In the genomic region with DNA sequence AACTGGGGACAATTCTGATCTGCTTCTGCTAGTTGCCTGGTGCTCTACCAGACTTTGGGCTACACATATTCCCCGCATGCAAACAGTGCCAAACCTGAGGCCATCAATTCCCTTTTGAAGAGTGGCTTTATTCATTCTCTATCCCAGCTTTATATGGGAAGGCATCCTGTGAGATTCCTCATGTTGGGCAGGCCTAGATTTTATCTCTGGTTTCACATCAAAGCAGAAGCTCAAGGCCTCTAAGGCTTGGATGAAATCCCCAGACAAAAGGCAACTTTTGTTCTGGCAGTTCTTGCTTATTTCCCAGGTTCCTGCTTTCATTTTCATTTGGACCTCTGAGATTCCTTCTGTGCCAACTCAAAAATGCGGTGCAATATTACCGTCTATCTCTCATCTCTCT, we compare ENCODE assay signal across 9 cellular contexts.
"Had no signal": no experiment of that assay in that cellular context is flagged by ENCODE, and none has a peak within 500 bp of the region (broad histone marks: within the 10 kb centered on the region; RNA-seq: fewer than 3 reads in every experiment).

No MANE protein-coding gene starts in this region.

- H3K4me2 ChIP-seq: KMS-11 had no signal

- H3K4me3 ChIP-seq: HAP-1 had no signal

- H3K9ac ChIP-seq: KMS-11 had no signal

- H3K36me3 ChIP-seq: HAP-1 had no signal

- ATAC-seq: HCT116 had no signal

- H3K27ac Mint-ChIP-seq: HFFc6, IgD-negative memory B cell had no signal

- H3K4me1 ChIP-seq: HAP-1 had no signal

- H3K9me3 Mint-ChIP-seq: IgD-negative memory B cell had no signal

- DNase-seq: GOT3, H7, HFFc6, Karpas-422, KBM-7 had no signal

- H3K9me3 ChIP-seq: HAP-1 had no signal

- H3K4me3 Mint-ChIP-seq: HFFc6, IgD-negative memory B cell had no signal

- H3K4me1 Mint-ChIP-seq: IgD-negative memory B cell had no signal

- H3K27me3 Mint-ChIP-seq: IgD-negative memory B cell had no signal

- H3K27ac ChIP-seq: KMS-11 had no signal

- H3K36me3 Mint-ChIP-seq: IgD-negative memory B cell had no signal
